Comparison of ENCODE assay signal across 8 cellular contexts in the genomic region with DNA sequence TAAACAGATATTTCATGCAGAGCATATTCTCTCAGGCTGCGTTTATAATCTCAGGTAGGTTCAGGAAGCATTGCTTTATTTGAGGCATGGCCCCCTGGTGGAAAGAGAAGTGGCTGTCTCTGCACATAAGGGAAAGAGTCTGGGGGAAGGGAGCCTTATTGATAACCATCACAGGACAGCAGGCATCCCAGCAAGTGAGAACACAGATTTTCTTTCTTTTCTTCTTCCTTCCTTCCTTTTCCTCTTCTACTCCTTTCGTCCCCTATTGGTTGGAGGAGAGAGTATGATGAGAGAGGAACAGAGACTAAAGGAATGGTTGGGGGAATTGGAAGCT. TPM values are rescaled to one million over a fixed set of nuclear protein-coding genes. Genes with fewer than 3 reads are reported as not detected.
DNase-seq lines count a peak whose midpoint lies in the region; ATAC-seq, FAIRE-seq and TF ChIP-seq lines count a peak whose summit lies in the region.

No MANE protein-coding gene starts in this region.

- peak; percentile 18 for DNase-seq in activated T-cell treated with anti-CD3 and anti-CD28 coated beads, Interleukin-2, amount 50 U/mL, for 4 hours
- no peak for DNase-seq in activated T-cell treated with anti-CD3 and anti-CD28 coated beads, Interleukin-2, amount 50 U/mL, for 1 hour
- DNase-seq in IMR-90 (no peak), astrocyte (ENCODE audit: low read depth) (no peak)
- DNase-seq in naive thymus-derived CD8-positive, alpha-beta T cell = peak in 4 of 10 donors; percentile 8 to 27 (median 22)

- H3K4me1 ChIP-seq in IMR-90 (ENCODE audit: control insufficient read depth, insufficient read depth, low read length) = no peaks in the 10 kb centered on the region
- no peaks in the 10 kb centered on the region for H3K4me1 ChIP-seq in astrocyte (ENCODE audit: insufficient read depth, low read length)

- H3K9me3 Mint-ChIP-seq in activated T-cell treated with anti-CD3 and anti-CD28 coated beads, Interleukin-2, amount 50 U/mL, for 4 hours = no peaks in the 10 kb centered on the region
- H3K9me3 Mint-ChIP-seq in astrocyte (ENCODE audit: unreplicated experiment) = no peaks in the 10 kb centered on the region
- no peaks in the 10 kb centered on the region for H3K9me3 Mint-ChIP-seq in naive thymus-derived CD8-positive, alpha-beta T cell

- POLR2A ChIA-PET in IMR-90 (lab: Charles Lee; ENCODE audit: unreplicated experiment) = no interaction called here
- POLR2A ChIA-PET in naive thymus-derived CD8-positive, alpha-beta T cell (lab: Charles Lee) = interaction anchor here (0.7 kb wide), 1 partner anchor 117 kb away, joined by 3 read pairs; no protein-coding TSS in a partner anchor

- H3K9me3 ChIP-seq in IMR-90 (ENCODE audit: control insufficient read depth, insufficient read depth, low read length) (no peaks in the 10 kb centered on the region), astrocyte (ENCODE audit: insufficient read depth, low read depth, low read length) (no peaks in the 10 kb centered on the region)

- H3K27me3 ChIP-seq in IMR-90 (ENCODE audit: control insufficient read depth, insufficient read depth, low read length) = no peaks in the 10 kb centered on the region
- H3K27me3 ChIP-seq in astrocyte (ENCODE audit: insufficient read depth, low read length) = no peaks in the 10 kb centered on the region

- H2BK15ac ChIP-seq in IMR-90 (ENCODE audit: low read depth, low read length) = no peak overlapping the region

- no peak for FAIRE-seq in astrocyte (lab: Jason Lieb, UNC)

- no peak overlapping the region for H2BK20ac ChIP-seq in IMR-90 (ENCODE audit: low read depth, low read length)

- no TSS peak for BruUV-seq in IMR-90 (replicated peaks; lab: Mats Ljungman, UMichigan)

- no peak overlapping the region for H4K91ac ChIP-seq in IMR-90 (ENCODE audit: insufficient read depth, low read depth, low read length)

- H3K27ac ChIP-seq in IMR-90 (ENCODE audit: insufficient read depth, low read length) (no peak overlapping the region), astrocyte (ENCODE audit: low read depth, low read length) (no peak overlapping the region)

- no peaks in the 10 kb centered on the region for H3K27me3 Mint-ChIP-seq in activated T-cell treated with anti-CD3 and anti-CD28 coated beads, Interleukin-2, amount 50 U/mL, for 4 hours (ENCODE audit: low read depth)
- H3K27me3 Mint-ChIP-seq in astrocyte (ENCODE audit: low read depth, unreplicated experiment) = no peaks in the 10 kb centered on the region
- no peaks in the 10 kb centered on the region for H3K27me3 Mint-ChIP-seq in naive thymus-derived CD8-positive, alpha-beta T cell

- no peak overlapping the region for H2AFZ ChIP-seq in IMR-90 (replicated peaks; ENCODE audit: low read length, poor library complexity)
- H2AFZ ChIP-seq in astrocyte (ENCODE audit: low read depth, low read length) = no peak overlapping the region

- H2AK9ac ChIP-seq in IMR-90 (replicated peaks; ENCODE audit: low read depth, low read length, poor library complexity) = no peak overlapping the region

- H3K4ac ChIP-seq in IMR-90 (ENCODE audit: low read depth, low read length) = no peak overlapping the region

- no peak overlapping the region for H3K4me3 Mint-ChIP-seq in activated T-cell treated with anti-CD3 and anti-CD28 coated beads, Interleukin-2, amount 50 U/mL, for 4 hours
- H3K4me3 Mint-ChIP-seq in astrocyte (ENCODE audit: unreplicated experiment) = no peak overlapping the region
- H3K4me3 Mint-ChIP-seq in naive thymus-derived CD8-positive, alpha-beta T cell = no peak overlapping the region

- no peak for TF ChIP-seq POLR2A in IMR-90 (IDR thresholded peaks at IDR 0.05; ENCODE audit: low read depth, low read length)

- peak; percentile 19; the same call in 1 of the 2 replicates for TF ChIP-seq CTCF in IMR-90 (conservative IDR thresholded peaks at IDR 0.05; ENCODE audit: low read depth, low read length)
- TF ChIP-seq CTCF in astrocyte (IDR thresholded peaks at IDR 0.05; ENCODE audit: insufficient read depth, low read depth, low read length) = peak; percentile 41

- H3K56ac ChIP-seq in IMR-90 (ENCODE audit: extremely low read depth, insufficient read depth, low read length) = no peak overlapping the region

- H3K18ac ChIP-seq in IMR-90 (ENCODE audit: low read depth, low read length) = no peak overlapping the region

- no peak overlapping the region for H3K27ac Mint-ChIP-seq in astrocyte (ENCODE audit: unreplicated experiment)
- peak overlapping the region in 3 of 10 donors; percentile 8 to 34 (median 10) for H3K27ac Mint-ChIP-seq in naive thymus-derived CD8-positive, alpha-beta T cell

- peaks cover 8 to 28% of the 10 kb centered on the region in 2 experiments for H3K79me1 ChIP-seq in IMR-90 (ENCODE audit: low read depth in 1 of 2, low read length in 2 of 2)

- no peak overlapping the region for H3K23ac ChIP-seq in IMR-90 (ENCODE audit: low read depth, low read length)

- peak; percentile 20; the same call in 1 of the 2 replicates for TF ChIP-seq RAD21 in IMR-90 (IDR thresholded peaks at IDR 0.05; ENCODE audit: low read length)

- H3K4me3 ChIP-seq in IMR-90 (ENCODE audit: insufficient read depth, low read depth, low read length) = no peak overlapping the region
- H3K4me3 ChIP-seq in astrocyte (ENCODE audit: insufficient read depth, low read depth, low read length) = no peak overlapping the region

- peaks cover 15% of the 10 kb centered on the region for H3K79me2 ChIP-seq in astrocyte (ENCODE audit: insufficient read depth, low read length)

- intact Hi-C loops in IMR-90 (cut with micrococcal nuclease) = no loop called here

- no CpG with 5 or more reads among the region's 2 CpGs for WGBS in IMR-90 (ENCODE audit: extremely low coverage in 2 of 2, insufficient read length in 1 of 2), 2 experiments

- no peaks in the 10 kb centered on the region for H3K9me1 ChIP-seq in IMR-90 (ENCODE audit: insufficient read depth, low read length)

- dilution Hi-C loops in IMR-90 (cut with HindIII; ENCODE audit: low sequenced_read_pairs, unreplicated experiment) = no loop called here

- no peak overlapping the region for H3K4me2 ChIP-seq in IMR-90 (ENCODE audit: low read depth, low read length)
- no peak overlapping the region for H3K4me2 ChIP-seq in astrocyte (ENCODE audit: low read length)

- CTCF ChIA-PET in IMR-90 (lab: Yijun Ruan, JAX) = no interaction called here

- no peak overlapping the region for H2BK5ac ChIP-seq in IMR-90 (ENCODE audit: low read depth, low read length, poor library complexity, severe bottlenecking)

- H3K36me3 ChIP-seq in IMR-90 (ENCODE audit: control insufficient read depth, insufficient read depth, low read length) (peaks cover 6% of the 10 kb centered on the region; the same call in 1 of the 2 replicates), astrocyte (ENCODE audit: insufficient read depth, low read length) (no peaks in the 10 kb centered on the region)

- no peak overlapping the region for H2AK5ac ChIP-seq in IMR-90 (ENCODE audit: low read depth, low read length)

- no peak overlapping the region for H3K14ac ChIP-seq in IMR-90 (replicated peaks; ENCODE audit: low read depth, low read length)

- H4K5ac ChIP-seq in IMR-90 (ENCODE audit: low read depth, low read length) = no peak overlapping the region

- H3K4me1 Mint-ChIP-seq in activated T-cell treated with anti-CD3 and anti-CD28 coated beads, Interleukin-2, amount 50 U/mL, for 4 hours (ENCODE audit: low read depth) = peaks cover 12% of the 10 kb centered on the region
- no peaks in the 10 kb centered on the region for H3K4me1 Mint-ChIP-seq in astrocyte (ENCODE audit: low read depth, unreplicated experiment)
- H3K4me1 Mint-ChIP-seq in naive thymus-derived CD8-positive, alpha-beta T cell = peaks cover 7 to 44% (median 21%) of the 10 kb centered on the region in 4 donors

- H3K9ac ChIP-seq in IMR-90 (ENCODE audit: low read depth, low read length) = no peak overlapping the region
- no peak overlapping the region for H3K9ac ChIP-seq in astrocyte (ENCODE audit: low read length)

- H4K8ac ChIP-seq in IMR-90 (ENCODE audit: low read depth in 2 of 2, low read length in 2 of 2) = no peak overlapping the region

- no peak overlapping the region for H2BK120ac ChIP-seq in IMR-90 (ENCODE audit: low read depth, low read length)

- ATAC-seq in activated T-cell treated with anti-CD3 and anti-CD28 coated beads, Interleukin-2, amount 50 U/mL, for 4 hours = peak in 1 of 2 donors; percentile 43
- ATAC-seq in IMR-90 (ENCODE audit: low read depth) (no peak), GM21515 (IDR thresholded peaks at IDR 0.05; ENCODE audit: unreplicated experiment) (no peak), GM18520 (IDR thresholded peaks at IDR 0.05; ENCODE audit: unreplicated experiment) (no peak), HG02973 (IDR thresholded peaks at IDR 0.05; ENCODE audit: unreplicated experiment) (no peak)
- peak; percentile 62 to 66 for ATAC-seq in naive thymus-derived CD8-positive, alpha-beta T cell

- in situ Hi-C loops in IMR-90 (cut with MboI; ENCODE audit: low sequenced_read_pairs) = no loop called here

- H3K36me3 Mint-ChIP-seq in activated T-cell treated with anti-CD3 and anti-CD28 coated beads, Interleukin-2, amount 50 U/mL, for 4 hours (ENCODE audit: insufficient read depth) = peaks cover 32% of the 10 kb centered on the region
- peaks cover 6% of the 10 kb centered on the region for H3K36me3 Mint-ChIP-seq in astrocyte (ENCODE audit: low read depth, unreplicated experiment)
- H3K36me3 Mint-ChIP-seq in naive thymus-derived CD8-positive, alpha-beta T cell = peaks cover 0 to 77% (median 6%) of the 10 kb centered on the region in 3 donors

- H4K20me1 ChIP-seq in IMR-90 (ENCODE audit: insufficient read depth, low read length) (0 out of 2 replicates have a peak, but pooled peaks cover 3% of the 10 kb centered on the region), astrocyte (ENCODE audit: insufficient read depth, low read length) (peaks cover 12% of the 10 kb centered on the region)

TF ChIP-seq in IMR-90, 13 proteins besides CTCF, POLR2A, EP300 and RAD21:
- TF ChIP-seq RFX5 (IDR thresholded peaks at IDR 0.05; ENCODE audit: low read depth, low read length) (no peak), SMC3 (IDR thresholded peaks at IDR 0.05; ENCODE audit: low read depth, low read length) (peak; percentile 25; the same call in 1 of the 2 replicates)

RNA-seq across cellular contexts. Expression of gene TSNAX, which starts 21.9 kb away (rescaled TPM):
- 10 to 100 TPM; 40.6 to 43.3 (median 43.1) TPM for total RNA-seq in activated T-cell treated with anti-CD3 and anti-CD28 coated beads, Interleukin-2, amount 50 U/mL, for 4 hours
- 60.6 and 61.4 TPM in 2 replicates for total RNA-seq in IMR-90 (2012; rRNA removed)
- 14.7 and 19.6 TPM in 2 replicates for polyA plus RNA-seq in IMR-90 (2012; rRNA removed)
- 2.8 and 6.8 TPM in 2 replicates for polyA plus RNA-seq in IMR-90 (2012; cell fraction: cytosol; rRNA removed)
- polyA plus RNA-seq in IMR-90 (2012; cell fraction: nucleus; rRNA removed; ENCODE audit: low replicate concordance) = 3.2 and 16.4 TPM in 2 replicates
- total RNA-seq in astrocyte = 40.9 and 43.5 TPM in 2 replicates
- 10 to 100 TPM; 54.0 to 56.9 TPM for total RNA-seq in naive thymus-derived CD8-positive, alpha-beta T cell
- 10 to 100 TPM; 80.9 to 99.7 (median 99.6) TPM for polyA plus RNA-seq in naive thymus-derived CD8-positive, alpha-beta T cell

Comparison
In these comparisons a context has a peak if more than half of its experiments do, and no peak if none do; other contexts are left out.
1. ATAC-seq: peak in naive thymus-derived CD8-positive, alpha-beta T cell (2 of 2); none in IMR-90 (single experiment), GM21515 (single experiment), GM18520 (single experiment) and HG02973 (single experiment).